In the genomic region with DNA sequence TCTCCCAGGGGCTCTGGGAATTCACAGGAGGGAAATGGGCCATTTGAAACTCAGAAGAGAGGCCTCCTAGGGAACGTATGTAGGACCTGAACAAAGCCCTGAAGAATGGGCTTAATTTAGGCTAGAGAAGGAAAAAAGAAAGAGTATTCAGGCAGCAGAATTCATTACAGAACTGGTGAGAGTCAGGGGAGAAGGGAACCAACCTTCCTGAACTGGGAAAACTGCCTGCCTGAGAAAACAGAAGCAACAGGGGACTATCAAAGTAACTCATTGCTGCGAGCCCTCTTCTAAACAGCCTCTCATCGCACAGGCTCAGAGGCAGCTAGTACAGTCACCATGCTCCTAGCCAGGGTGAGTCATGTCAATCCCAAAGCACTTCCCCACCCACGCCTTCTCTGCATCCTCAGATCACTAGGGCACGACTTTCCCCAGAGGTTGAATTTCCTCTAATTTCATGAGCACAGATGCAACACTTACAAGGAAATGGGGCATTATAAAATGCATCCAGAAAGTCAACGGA, we compare ENCODE assay signal across 8 cellular contexts.
A peak's percentile ranks its signal among the peaks of the same experiment; 100 is the strongest.
DNase-seq lines count a peak whose midpoint lies in the region; ATAC-seq, FAIRE-seq and TF ChIP-seq lines count a peak whose summit lies in the region.

No MANE protein-coding gene starts in this region.

- no peaks in the 10 kb centered on the region for H3K9me3 ChIP-seq in heart right ventricle
- H3K9me3 ChIP-seq in small intestine (ENCODE audit: control insufficient read depth, low read depth) = no peaks in the 10 kb centered on the region
- H3K9me3 ChIP-seq in prostate gland = no peaks in the 10 kb centered on the region

- H3K4me3 ChIP-seq in heart right ventricle (no peak overlapping the region), small intestine (ENCODE audit: low read depth in 1 of 2, low read length in 2 of 2) (no peak overlapping the region), prostate gland (no peak overlapping the region)

- DNase-seq in AG08396 (ENCODE audit: low spot score) (peak; percentile 86), WTC11 (ENCODE audit: low spot score) (peak; percentile 31), heart right ventricle (peak; percentile 19 to 38), small intestine (peak; percentile 85), NCI-H1105 (lab: John Stamatoyannopoulos, UW) (no peak), prostate gland (ENCODE audit: low spot score) (no peak)

- H3K9me3 Mint-ChIP-seq in WTC11 = peaks cover 3% of the 10 kb centered on the region

- TF ChIP-seq CTCF in WTC11 (IDR thresholded peaks at IDR 0.05) (no peak), heart right ventricle (IDR thresholded peaks at IDR 0.05) (no peak), prostate gland (IDR thresholded peaks at IDR 0.05) (no peak)

- CTCF ChIA-PET in WTC11 (lab: Charles Lee) = no interaction called here

- TF ChIP-seq POLR2A in prostate gland (IDR thresholded peaks at IDR 0.05) = no peak

- H3K4me3 Mint-ChIP-seq in WTC11 = peak overlapping the region; percentile 14; the same call in 1 of the 2 replicates

- 17 to 35% methylated on average over 6 of the region's 6 CpGs for WGBS in heart right ventricle, 2 donors
- WGBS in small intestine, 3 donors = 4 to 26% (median 19%) methylated on average over 6 of the region's 6 CpGs
- WGBS in prostate gland = 49% methylated on average over 6 of the region's 6 CpGs

- H3K4me1 Mint-ChIP-seq in WTC11 = peaks cover 71% of the 10 kb centered on the region

- POLR2A ChIA-PET in WTC11 (lab: Charles Lee) = interaction anchor here (2.5 kb wide), 1 partner anchor 8 kb away, joined by 9 read pairs; no protein-coding TSS in a partner anchor

- no peaks in the 10 kb centered on the region for H3K36me3 ChIP-seq in heart right ventricle
- no peaks in the 10 kb centered on the region for H3K36me3 ChIP-seq in small intestine (ENCODE audit: control insufficient read depth in 2 of 2, insufficient read depth in 2 of 2, low read length in 2 of 2)
- H3K36me3 ChIP-seq in prostate gland = no peaks in the 10 kb centered on the region

- no peaks in the 10 kb centered on the region for H3K27me3 Mint-ChIP-seq in WTC11 (ENCODE audit: low read depth)

- H3K4me1 ChIP-seq in heart right ventricle (peaks cover 0 to 40% (median 4%) of the 10 kb centered on the region in 9 donors), small intestine (ENCODE audit: control insufficient read depth in 2 of 2, insufficient read depth in 1 of 2, low read depth in 1 of 2, low read length in 1 of 2) (peaks cover 7 to 15% of the 10 kb centered on the region in 2 donors), prostate gland (replicated peaks) (no peaks in the 10 kb centered on the region)

- peak overlapping the region in 2 of 10 donors; percentile 11 to 69 for H3K27ac ChIP-seq in heart right ventricle
- peak overlapping the region in 1 of 2 donors; percentile 80 for H3K27ac ChIP-seq in small intestine (ENCODE audit: low read depth in 1 of 2, low read length in 1 of 2)
- no peak overlapping the region for H3K27ac ChIP-seq in prostate gland

- intact Hi-C loops in heart right ventricle (cut with DNase I) (no loop called here), prostate gland (cut with DNase I) (no loop called here)

- no peak for FAIRE-seq in small intestine (lab: Jason Lieb, UNC)

- peaks cover 3% of the 10 kb centered on the region for H3K36me3 Mint-ChIP-seq in WTC11

- ATAC-seq in GM19023 (IDR thresholded peaks at IDR 0.05; ENCODE audit: unreplicated experiment) (peak; percentile 51), HG03571 (IDR thresholded peaks at IDR 0.05; ENCODE audit: unreplicated experiment) (peak; percentile 60), WTC11 (peak; percentile 79), heart right ventricle (peak in 7 of 8 donors; percentile 81 to 99 (median 84))

- no peaks in the 10 kb centered on the region for H3K27me3 ChIP-seq in heart right ventricle
- H3K27me3 ChIP-seq in small intestine (ENCODE audit: control insufficient read depth in 2 of 2, insufficient read depth in 2 of 2, low read length in 2 of 2) = no peaks in the 10 kb centered on the region
- H3K27me3 ChIP-seq in prostate gland (replicated peaks; ENCODE audit: insufficient read depth) = no peaks in the 10 kb centered on the region

- peak overlapping the region; percentile 97 for H3K27ac Mint-ChIP-seq in WTC11

TF ChIP-seq in WTC11, 78 proteins besides CTCF, POLR2A, EP300 and RAD21 (continues in another document):
- TF ChIP-seq, protein P1, sequence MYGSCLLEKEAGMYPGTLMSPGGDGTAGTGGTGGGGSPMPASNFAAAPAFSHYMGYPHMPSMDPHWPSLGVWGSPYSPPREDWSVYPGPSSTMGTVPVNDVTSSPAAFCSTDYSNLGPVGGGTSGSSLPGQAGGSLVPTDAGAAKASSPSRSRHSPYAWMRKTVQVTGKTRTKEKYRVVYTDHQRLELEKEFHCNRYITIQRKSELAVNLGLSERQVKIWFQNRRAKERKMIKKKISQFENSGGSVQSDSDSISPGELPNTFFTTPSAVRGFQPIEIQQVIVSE (CRISPR knock-in tag; IDR thresholded peaks at IDR 0.05; ENCODE audit: borderline replicate concordance) = no peak
- TF ChIP-seq, protein P2, sequence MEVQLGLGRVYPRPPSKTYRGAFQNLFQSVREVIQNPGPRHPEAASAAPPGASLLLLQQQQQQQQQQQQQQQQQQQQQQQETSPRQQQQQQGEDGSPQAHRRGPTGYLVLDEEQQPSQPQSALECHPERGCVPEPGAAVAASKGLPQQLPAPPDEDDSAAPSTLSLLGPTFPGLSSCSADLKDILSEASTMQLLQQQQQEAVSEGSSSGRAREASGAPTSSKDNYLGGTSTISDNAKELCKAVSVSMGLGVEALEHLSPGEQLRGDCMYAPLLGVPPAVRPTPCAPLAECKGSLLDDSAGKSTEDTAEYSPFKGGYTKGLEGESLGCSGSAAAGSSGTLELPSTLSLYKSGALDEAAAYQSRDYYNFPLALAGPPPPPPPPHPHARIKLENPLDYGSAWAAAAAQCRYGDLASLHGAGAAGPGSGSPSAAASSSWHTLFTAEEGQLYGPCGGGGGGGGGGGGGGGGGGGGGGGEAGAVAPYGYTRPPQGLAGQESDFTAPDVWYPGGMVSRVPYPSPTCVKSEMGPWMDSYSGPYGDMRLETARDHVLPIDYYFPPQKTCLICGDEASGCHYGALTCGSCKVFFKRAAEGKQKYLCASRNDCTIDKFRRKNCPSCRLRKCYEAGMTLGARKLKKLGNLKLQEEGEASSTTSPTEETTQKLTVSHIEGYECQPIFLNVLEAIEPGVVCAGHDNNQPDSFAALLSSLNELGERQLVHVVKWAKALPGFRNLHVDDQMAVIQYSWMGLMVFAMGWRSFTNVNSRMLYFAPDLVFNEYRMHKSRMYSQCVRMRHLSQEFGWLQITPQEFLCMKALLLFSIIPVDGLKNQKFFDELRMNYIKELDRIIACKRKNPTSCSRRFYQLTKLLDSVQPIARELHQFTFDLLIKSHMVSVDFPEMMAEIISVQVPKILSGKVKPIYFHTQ (CRISPR knock-in tag; IDR thresholded peaks at IDR 0.05) = no peak
- TF ChIP-seq RORB (CRISPR knock-in tag; IDR thresholded peaks at IDR 0.05) (no peak), NR1H2 (CRISPR knock-in tag; IDR thresholded peaks at IDR 0.05) (no peak), GABPB1 (CRISPR knock-in tag; IDR thresholded peaks at IDR 0.05) (no peak), TP53 (CRISPR knock-in tag; IDR thresholded peaks at IDR 0.05) (no peak), ZNF232 (CRISPR knock-in tag; IDR thresholded peaks at IDR 0.05) (no peak), MYBL2 (CRISPR knock-in tag; IDR thresholded peaks at IDR 0.05) (no peak), OVOL2 (CRISPR knock-in tag; IDR thresholded peaks at IDR 0.05; ENCODE audit: borderline replicate concordance) (no peak), RELA (CRISPR knock-in tag; IDR thresholded peaks at IDR 0.05; ENCODE audit: borderline replicate concordance) (no peak), CBFB (CRISPR knock-in tag; IDR thresholded peaks at IDR 0.05; ENCODE audit: low read depth) (no peak), NR2C2 (CRISPR knock-in tag; IDR thresholded peaks at IDR 0.05) (no peak), ZNF121 (CRISPR knock-in tag; IDR thresholded peaks at IDR 0.05) (no peak)
- TF ChIP-seq, protein P3, sequence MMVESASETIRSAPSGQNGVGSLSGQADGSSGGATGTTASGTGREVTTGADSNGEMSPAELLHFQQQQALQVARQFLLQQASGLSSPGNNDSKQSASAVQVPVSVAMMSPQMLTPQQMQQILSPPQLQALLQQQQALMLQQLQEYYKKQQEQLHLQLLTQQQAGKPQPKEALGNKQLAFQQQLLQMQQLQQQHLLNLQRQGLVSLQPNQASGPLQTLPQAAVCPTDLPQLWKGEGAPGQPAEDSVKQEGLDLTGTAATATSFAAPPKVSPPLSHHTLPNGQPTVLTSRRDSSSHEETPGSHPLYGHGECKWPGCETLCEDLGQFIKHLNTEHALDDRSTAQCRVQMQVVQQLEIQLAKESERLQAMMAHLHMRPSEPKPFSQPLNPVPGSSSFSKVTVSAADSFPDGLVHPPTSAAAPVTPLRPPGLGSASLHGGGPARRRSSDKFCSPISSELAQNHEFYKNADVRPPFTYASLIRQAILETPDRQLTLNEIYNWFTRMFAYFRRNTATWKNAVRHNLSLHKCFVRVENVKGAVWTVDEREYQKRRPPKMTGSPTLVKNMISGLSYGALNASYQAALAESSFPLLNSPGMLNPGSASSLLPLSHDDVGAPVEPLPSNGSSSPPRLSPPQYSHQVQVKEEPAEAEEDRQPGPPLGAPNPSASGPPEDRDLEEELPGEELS (CRISPR knock-in tag; IDR thresholded peaks at IDR 0.05) = no peak
- TF ChIP-seq, protein P4, sequence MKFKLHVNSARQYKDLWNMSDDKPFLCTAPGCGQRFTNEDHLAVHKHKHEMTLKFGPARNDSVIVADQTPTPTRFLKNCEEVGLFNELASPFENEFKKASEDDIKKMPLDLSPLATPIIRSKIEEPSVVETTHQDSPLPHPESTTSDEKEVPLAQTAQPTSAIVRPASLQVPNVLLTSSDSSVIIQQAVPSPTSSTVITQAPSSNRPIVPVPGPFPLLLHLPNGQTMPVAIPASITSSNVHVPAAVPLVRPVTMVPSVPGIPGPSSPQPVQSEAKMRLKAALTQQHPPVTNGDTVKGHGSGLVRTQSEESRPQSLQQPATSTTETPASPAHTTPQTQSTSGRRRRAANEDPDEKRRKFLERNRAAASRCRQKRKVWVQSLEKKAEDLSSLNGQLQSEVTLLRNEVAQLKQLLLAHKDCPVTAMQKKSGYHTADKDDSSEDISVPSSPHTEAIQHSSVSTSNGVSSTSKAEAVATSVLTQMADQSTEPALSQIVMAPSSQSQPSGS (CRISPR knock-in tag; IDR thresholded peaks at IDR 0.05; ENCODE audit: borderline replicate concordance, low read depth) = no peak
- TF ChIP-seq, protein P5, sequence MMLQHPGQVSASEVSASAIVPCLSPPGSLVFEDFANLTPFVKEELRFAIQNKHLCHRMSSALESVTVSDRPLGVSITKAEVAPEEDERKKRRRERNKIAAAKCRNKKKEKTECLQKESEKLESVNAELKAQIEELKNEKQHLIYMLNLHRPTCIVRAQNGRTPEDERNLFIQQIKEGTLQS (CRISPR knock-in tag; conservative IDR thresholded peaks at IDR 0.05) = no peak

Comparison
In these comparisons a context has a peak if more than half of its experiments do, and no peak if none do; other contexts are left out.
1. DNase-seq: peak in AG08396 (single experiment), WTC11 (single experiment), heart right ventricle (2 of 2) and small intestine (single experiment); none in NCI-H1105 (single experiment) and prostate gland (single experiment).
2. Peak in every context shown above with its lines, with median percentiles within 50 percentile points of each other: ATAC-seq.